In genomic region chr4:6688879-6689505, GRCh38 we compare ENCODE assay signal across 1 cellular context.
TF ChIP-seq lines count a peak whose summit lies in the region.

No MANE protein-coding gene starts in this region.

TF ChIP-seq in K562, 482 proteins besides CTCF, POLR2A, EP300 and RAD21 (continued from another document and continues in another):
- TF ChIP-seq ZFX (CRISPR knock-in tag; IDR thresholded peaks at IDR 0.05): peak; percentile 69; the same call in 1 of the 2 replicates
- TF ChIP-seq HOXB6 (CRISPR knock-in tag; IDR thresholded peaks at IDR 0.05; ENCODE audit: borderline replicate concordance): no peak
- TF ChIP-seq ELF2 (CRISPR knock-in tag; IDR thresholded peaks at IDR 0.05): no peak
- no peak for TF ChIP-seq ZNF764 (CRISPR knock-in tag; IDR thresholded peaks at IDR 0.05; ENCODE audit: low read depth)
- peak; percentile 1 for TF ChIP-seq KDM5B (IDR thresholded peaks at IDR 0.05; ENCODE audit: insufficient replicate concordance, low read depth, low read length)
- TF ChIP-seq HMGXB4 (CRISPR knock-in tag; IDR thresholded peaks at IDR 0.05): no peak
- TF ChIP-seq MAX (CRISPR knock-in tag; IDR thresholded peaks at IDR 0.05): peak; percentile 94
- 0 out of 2 replicates have a peak, but pooled peaks have one; percentile 5 for TF ChIP-seq ESRRA (IDR thresholded peaks at IDR 0.05; ENCODE audit: borderline replicate concordance, low read depth)
- peak in 1 of 2 experiments; percentile 33; a peak in 1 of 4 replicates for TF ChIP-seq MAZ (CRISPR knock-in tag; conservative IDR thresholded peaks at IDR 0.05 in 1 of 2, IDR thresholded peaks at IDR 0.05 in 1 of 2)
- TF ChIP-seq ZNF583 (CRISPR knock-in tag; IDR thresholded peaks at IDR 0.05): 0 out of 2 replicates have a peak, but pooled peaks have one; percentile 13
- peak; percentile 62 for TF ChIP-seq POLR2G (IDR thresholded peaks at IDR 0.05; ENCODE audit: low read depth, low read length)
- TF ChIP-seq ZNF79 (CRISPR knock-in tag; IDR thresholded peaks at IDR 0.05; ENCODE audit: low read depth): no peak
- TF ChIP-seq IRF1 (CRISPR knock-in tag; IDR thresholded peaks at IDR 0.05; ENCODE audit: borderline replicate concordance): 0 out of 2 replicates have a peak, but pooled peaks have one; percentile 33
- TF ChIP-seq XRCC5 (IDR thresholded peaks at IDR 0.05; ENCODE audit: low read depth, low read length): 0 out of 2 replicates have a peak, but pooled peaks have one; percentile 57
- TF ChIP-seq LEF1 (IDR thresholded peaks at IDR 0.05): peak; percentile 54
- TF ChIP-seq MTA3 (IDR thresholded peaks at IDR 0.05; ENCODE audit: borderline replicate concordance): peak; percentile 29; the same call in 1 of the 2 replicates
- peak; percentile 80 for TF ChIP-seq ZNF584 (CRISPR knock-in tag; IDR thresholded peaks at IDR 0.05; ENCODE audit: low read depth)
- TF ChIP-seq ID3 (CRISPR knock-in tag; IDR thresholded peaks at IDR 0.05): no peak
- 0 out of 2 replicates have a peak, but pooled peaks have one; percentile 64 for TF ChIP-seq ID3 (tag; IDR thresholded peaks at IDR 0.05)
- TF ChIP-seq ZBTB1 (CRISPR knock-in tag; IDR thresholded peaks at IDR 0.05; ENCODE audit: borderline replicate concordance, low read depth): peak; percentile 52; the same call in 1 of the 2 replicates
- TF ChIP-seq ZNF512 (tag; IDR thresholded peaks at IDR 0.05): no peak
- TF ChIP-seq RCOR1 (IDR thresholded peaks at IDR 0.05; ENCODE audit: borderline replicate concordance in 1 of 2, low read depth in 2 of 2, low read length in 2 of 2): peak in 1 of 2 experiments; percentile 4; a peak in 1 of 4 replicates
- TF ChIP-seq CLOCK (CRISPR knock-in tag; IDR thresholded peaks at IDR 0.05; ENCODE audit: borderline replicate concordance): no peak
- TF ChIP-seq ARID1B (IDR thresholded peaks at IDR 0.05): peak; percentile 68
- no peak for TF ChIP-seq CREB1 (IDR thresholded peaks at IDR 0.05)
- peak; percentile 48; the same call in 1 of the 2 replicates for TF ChIP-seq CREB1 (CRISPR knock-in tag; IDR thresholded peaks at IDR 0.05)
- no peak for TF ChIP-seq PML (IDR thresholded peaks at IDR 0.05; ENCODE audit: low read length)
- TF ChIP-seq TCF3 (CRISPR knock-in tag; IDR thresholded peaks at IDR 0.05): no peak
- TF ChIP-seq SMARCE1 (IDR thresholded peaks at IDR 0.05): peak; percentile 76
- no peak for TF ChIP-seq NR2C2 (CRISPR knock-in tag; IDR thresholded peaks at IDR 0.05)
- peak; percentile 52 for TF ChIP-seq NR2C2 (tag; IDR thresholded peaks at IDR 0.05)
- peak; percentile 28; the same call in 1 of the 2 replicates for TF ChIP-seq PHF8 (IDR thresholded peaks at IDR 0.05; ENCODE audit: borderline replicate concordance, low read length)
- TF ChIP-seq L3MBTL2 (IDR thresholded peaks at IDR 0.05): peak; percentile 96
- peak; percentile 93 for TF ChIP-seq MGA (IDR thresholded peaks at IDR 0.05)
- TF ChIP-seq ELF4 (CRISPR knock-in tag; IDR thresholded peaks at IDR 0.05): 0 out of 2 replicates have a peak, but pooled peaks have one; percentile 15
- TF ChIP-seq ZNF511 (CRISPR knock-in tag; IDR thresholded peaks at IDR 0.05): peak; percentile 80
- TF ChIP-seq ZBTB2 (IDR thresholded peaks at IDR 0.05): peak; percentile 43; the same call in 1 of the 2 replicates
- TF ChIP-seq ZNF668 (CRISPR knock-in tag; IDR thresholded peaks at IDR 0.05): 0 out of 2 replicates have a peak, but pooled peaks have one; percentile 39
- no peak for TF ChIP-seq RBM25 (IDR thresholded peaks at IDR 0.05; ENCODE audit: low read depth, low read length, severe bottlenecking)
- TF ChIP-seq TAF7 (tag; IDR thresholded peaks at IDR 0.05): no peak
